9 cellular contexts compared by ENCODE assay signal in genomic region chr15:38647683-38648082, GRCh38.
DNase-seq lines count a peak whose midpoint lies in the region; ATAC-seq and TF ChIP-seq lines count a peak whose summit lies in the region.
"Had no signal": no experiment of that assay in that cellular context is flagged by ENCODE, and none has a peak within 500 bp of the region (broad histone marks: within the 10 kb centered on the region; RNA-seq: fewer than 3 reads in every experiment).

No MANE protein-coding gene starts in this region.

- DNase-seq in DMS53 (lab: John Stamatoyannopoulos, UW) (peak; percentile 43), DMS53 treated with DMSO at 0.1 percent for 48 hours (lab: John Stamatoyannopoulos, UW; ENCODE audit: unreplicated experiment) (no peak), NCI-H1694 (lab: John Stamatoyannopoulos, UW) (peak; percentile 28), endodermal cell (no peak), omental fat pad (ENCODE audit: low spot score) (no peak), DMS79 treated with DMSO at 0.1 percent for 48 hours (lab: John Stamatoyannopoulos, UW) (no peak)
- DNase-seq in activated CD4-positive, alpha-beta memory T cell treated with anti-CD3 and anti-CD28 coated beads for 36 hours, result no peak
- DNase-seq: activated CD4-positive, alpha-beta T cell treated with anti-CD3 and anti-CD28 coated beads for 48 hours had no signal

- H3K4me3 ChIP-seq in endodermal cell (ENCODE audit: low read length), result no peak overlapping the region

- no peaks in the 10 kb centered on the region for H3K36me3 ChIP-seq in endodermal cell (ENCODE audit: control insufficient read depth, insufficient read depth, low read length)

- peaks cover 4% of the 10 kb centered on the region for H3K27me3 Mint-ChIP-seq in endodermal cell (ENCODE audit: insufficient read depth)
- no peaks in the 10 kb centered on the region for H3K27me3 Mint-ChIP-seq in activated CD4-positive, alpha-beta memory T cell treated with anti-CD3 and anti-CD28 coated beads for 36 hours
- H3K27me3 Mint-ChIP-seq in activated T-helper 17 cell treated with anti-CD3 and anti-CD28 coated beads, Interleukin-2, amount 50 U/mL, for 72 hours, result no peaks in the 10 kb centered on the region

- H3K27ac Mint-ChIP-seq in endodermal cell, result no peak overlapping the region
- H3K27ac Mint-ChIP-seq in activated CD4-positive, alpha-beta memory T cell treated with anti-CD3 and anti-CD28 coated beads for 36 hours, result no peak overlapping the region
- no peak overlapping the region for H3K27ac Mint-ChIP-seq in activated T-helper 17 cell treated with anti-CD3 and anti-CD28 coated beads, Interleukin-2, amount 50 U/mL, for 72 hours

- peak; percentile 77 for ATAC-seq in omental fat pad (ENCODE audit: low FRiP score)
- no peak for ATAC-seq in activated T-helper 17 cell treated with anti-CD3 and anti-CD28 coated beads, Interleukin-2, amount 50 U/mL, for 72 hours (replicated peaks)

- no peaks in the 10 kb centered on the region for H3K27me3 ChIP-seq in endodermal cell (ENCODE audit: control insufficient read depth, insufficient read depth, low read length, poor library complexity, severe bottlenecking)

- no peak overlapping the region for H3K27ac ChIP-seq in endodermal cell (ENCODE audit: low read depth, low read length)

- H3K9me3 Mint-ChIP-seq in endodermal cell, result peaks cover 29% of the 10 kb centered on the region
- peaks cover 12% of the 10 kb centered on the region for H3K9me3 Mint-ChIP-seq in activated CD4-positive, alpha-beta memory T cell treated with anti-CD3 and anti-CD28 coated beads for 36 hours
- H3K9me3 Mint-ChIP-seq in activated T-helper 17 cell treated with anti-CD3 and anti-CD28 coated beads, Interleukin-2, amount 50 U/mL, for 72 hours, result peaks cover 5% of the 10 kb centered on the region

- peaks cover 19% of the 10 kb centered on the region for H3K9me3 ChIP-seq in endodermal cell (ENCODE audit: control insufficient read depth, low read length)

- no peaks in the 10 kb centered on the region for H3K36me3 Mint-ChIP-seq in endodermal cell (ENCODE audit: low read depth)
- peaks cover 3% of the 10 kb centered on the region for H3K36me3 Mint-ChIP-seq in activated CD4-positive, alpha-beta memory T cell treated with anti-CD3 and anti-CD28 coated beads for 36 hours
- H3K36me3 Mint-ChIP-seq in activated T-helper 17 cell treated with anti-CD3 and anti-CD28 coated beads, Interleukin-2, amount 50 U/mL, for 72 hours (ENCODE audit: low read depth), result no peaks in the 10 kb centered on the region

- peak; percentile 74 for TF ChIP-seq CTCF in endodermal cell (conservative IDR thresholded peaks at IDR 0.05)
- TF ChIP-seq CTCF in omental fat pad (IDR thresholded peaks at IDR 0.05), result no peak

- H3K4me1 Mint-ChIP-seq in endodermal cell, result peaks cover 42% of the 10 kb centered on the region
- H3K4me1 Mint-ChIP-seq in activated CD4-positive, alpha-beta memory T cell treated with anti-CD3 and anti-CD28 coated beads for 36 hours (ENCODE audit: low read depth), result peaks cover 74% of the 10 kb centered on the region
- H3K4me1 Mint-ChIP-seq in activated T-helper 17 cell treated with anti-CD3 and anti-CD28 coated beads, Interleukin-2, amount 50 U/mL, for 72 hours, result peaks cover 36% of the 10 kb centered on the region

- no peak overlapping the region for H3K4me3 Mint-ChIP-seq in endodermal cell
- no peak overlapping the region for H3K4me3 Mint-ChIP-seq in activated CD4-positive, alpha-beta memory T cell treated with anti-CD3 and anti-CD28 coated beads for 36 hours
- H3K4me3 Mint-ChIP-seq in activated T-helper 17 cell treated with anti-CD3 and anti-CD28 coated beads, Interleukin-2, amount 50 U/mL, for 72 hours, result no peak overlapping the region

- H3K9ac ChIP-seq in endodermal cell (ENCODE audit: extremely low read depth, low read length, poor library complexity, severe bottlenecking), result no peak overlapping the region

- POLR2A ChIA-PET in activated CD4-positive, alpha-beta memory T cell treated with anti-CD3 and anti-CD28 coated beads for 36 hours (lab: Charles Lee), result interaction anchor here (1.3 kb wide), 1 partner anchor 84 kb away, joined by 4 read pairs; the partner anchor contains the start of gene RASGRP1

- CTCF ChIA-PET in activated CD4-positive, alpha-beta memory T cell treated with anti-CD3 and anti-CD28 coated beads for 36 hours (lab: Charles Lee), result interaction anchor here (0.6 to 4.6 kb wide), 9 partner anchors 12 to 211 kb away, joined by 3 to 24 read pairs (median 4); partner anchors contain the start of gene RASGRP1

- H3K4me1 ChIP-seq in endodermal cell (ENCODE audit: control insufficient read depth, insufficient read depth, low read length), result peaks cover 13% of the 10 kb centered on the region

- intact Hi-C loops in activated CD4-positive, alpha-beta memory T cell treated with anti-CD3 and anti-CD28 coated beads for 36 hours (cut with micrococcal nuclease), result no loop called here

Comparison
In these comparisons a context has a peak if more than half of its experiments do, and no peak if none do; other contexts are left out.
1. DNase-seq: peak in DMS53 (single experiment) and NCI-H1694 (single experiment); none in DMS53 treated with DMSO at 0.1 percent for 48 hours (single experiment), endodermal cell (single experiment), omental fat pad (single experiment), activated CD4-positive, alpha-beta memory T cell treated with anti-CD3 and anti-CD28 coated beads for 36 hours (single experiment) and DMS79 treated with DMSO at 0.1 percent for 48 hours (single experiment).